9 cellular contexts compared by ENCODE assay signal in genomic region chr1:42777860-42778259, GRCh38. TPM values are rescaled to one million over a fixed set of nuclear protein-coding genes. Genes with fewer than 3 reads are reported as not detected.
DNase-seq lines count a peak whose midpoint lies in the region; ATAC-seq, FAIRE-seq and TF ChIP-seq lines count a peak whose summit lies in the region.
"Had no signal": no experiment of that assay in that cellular context is flagged by ENCODE, and none has a peak within 500 bp of the region (broad histone marks: within the 10 kb centered on the region; RNA-seq: fewer than 3 reads in every experiment).

No MANE protein-coding gene starts in this region.

- peak in 4 of 6 experiments; percentile 5 to 12 (median 7) for DNase-seq in stimulated activated naive CD4-positive, alpha-beta T cell (lab: John Stamatoyannopoulos, UW)
- DNase-seq in stimulated activated naive CD4-positive, alpha-beta T cell treated with Interleukin-2 at 50 U/mL for 16 hours (lab: John Stamatoyannopoulos, UW) = no peak
- DNase-seq in NCI-H2029 treated with DMSO at 0.1 percent for 48 hours (lab: John Stamatoyannopoulos, UW) (peak; percentile 15), glutamatergic neuron (peak; percentile 48), small intestine (peak; percentile 32)
- peak; percentile 36 for DNase-seq in activated CD4-positive, alpha-beta memory T cell treated with anti-CD3 and anti-CD28 coated beads, Interleukin-2, amount 10 ng/mL, durations not matched to agents 7 days and 5 days

- no peak overlapping the region for H3K4me3 Mint-ChIP-seq in activated CD4-positive, alpha-beta memory T cell treated with anti-CD3 and anti-CD28 coated beads, Interleukin-2, amount 10 ng/mL, durations not matched to agents 7 days and 5 days
- no peak overlapping the region for H3K4me3 Mint-ChIP-seq in glutamatergic neuron (ENCODE audit: unreplicated experiment)

- POLR2A ChIA-PET in activated CD4-positive, alpha-beta memory T cell treated with anti-CD3 and anti-CD28 coated beads, Interleukin-2, amount 10 ng/mL, durations not matched to agents 7 days and 5 days (lab: Charles Lee) = interaction anchor here (0.8 to 2.9 kb wide), 3 partner anchors 11 to 296 kb away, joined by 3 to 24 read pairs (median 4); partner anchors contain the start of genes C1orf50 and P3H1

- H3K4me1 ChIP-seq in small intestine (ENCODE audit: control insufficient read depth in 2 of 2, insufficient read depth in 1 of 2, low read depth in 1 of 2, low read length in 1 of 2) = no peaks in the 10 kb centered on the region

- no peak overlapping the region for H3K27ac Mint-ChIP-seq in activated CD4-positive, alpha-beta memory T cell treated with anti-CD3 and anti-CD28 coated beads, Interleukin-2, amount 10 ng/mL, durations not matched to agents 7 days and 5 days
- H3K27ac Mint-ChIP-seq in glutamatergic neuron (ENCODE audit: unreplicated experiment) = peak overlapping the region; percentile 21

- peak; percentile 72 for TF ChIP-seq CTCF in glutamatergic neuron (IDR thresholded peaks at IDR 0.05; ENCODE audit: partially characterized antibody, unreplicated experiment)

- H3K36me3 Mint-ChIP-seq in activated CD4-positive, alpha-beta memory T cell treated with anti-CD3 and anti-CD28 coated beads, Interleukin-2, amount 10 ng/mL, durations not matched to agents 7 days and 5 days (ENCODE audit: low read depth) = peaks cover 70% of the 10 kb centered on the region
- no peaks in the 10 kb centered on the region for H3K36me3 Mint-ChIP-seq in glutamatergic neuron (ENCODE audit: unreplicated experiment)

- CTCF ChIA-PET in activated CD4-positive, alpha-beta memory T cell treated with anti-CD3 and anti-CD28 coated beads, Interleukin-2, amount 10 ng/mL, durations not matched to agents 7 days and 5 days (lab: Charles Lee) = interaction anchor here (0.7 to 5.3 kb wide), 15 partner anchors 11 to 299 kb away, joined by 3 to 65 read pairs (median 4); partner anchors contain the start of genes C1orf50, ERMAP and P3H1

- peaks cover 37% of the 10 kb centered on the region for H3K4me1 Mint-ChIP-seq in activated CD4-positive, alpha-beta memory T cell treated with anti-CD3 and anti-CD28 coated beads, Interleukin-2, amount 10 ng/mL, durations not matched to agents 7 days and 5 days
- no peaks in the 10 kb centered on the region for H3K4me1 Mint-ChIP-seq in glutamatergic neuron (ENCODE audit: low read depth, unreplicated experiment)

- no peak for FAIRE-seq in small intestine (lab: Jason Lieb, UNC)
- FAIRE-seq: colon had no signal

- no peak overlapping the region for H3K27ac ChIP-seq in small intestine (ENCODE audit: low read depth in 1 of 2, low read length in 1 of 2)

- no peaks in the 10 kb centered on the region for H3K27me3 Mint-ChIP-seq in activated CD4-positive, alpha-beta memory T cell treated with anti-CD3 and anti-CD28 coated beads, Interleukin-2, amount 10 ng/mL, durations not matched to agents 7 days and 5 days
- peaks cover 1% of the 10 kb centered on the region for H3K27me3 Mint-ChIP-seq in glutamatergic neuron (ENCODE audit: unreplicated experiment)

- ATAC-seq in HG03520 (IDR thresholded peaks at IDR 0.05; ENCODE audit: unreplicated experiment) (no peak), HG03460 (IDR thresholded peaks at IDR 0.05; ENCODE audit: unreplicated experiment) (no peak)

- H3K36me3 ChIP-seq in small intestine (ENCODE audit: control insufficient read depth in 2 of 2, insufficient read depth in 2 of 2, low read length in 2 of 2) = peaks cover 4 to 13% of the 10 kb centered on the region in 2 donors

- H3K27me3 ChIP-seq in small intestine (ENCODE audit: control insufficient read depth in 2 of 2, insufficient read depth in 2 of 2, low read length in 2 of 2) = no peaks in the 10 kb centered on the region

- H3K9me3 Mint-ChIP-seq in activated CD4-positive, alpha-beta memory T cell treated with anti-CD3 and anti-CD28 coated beads, Interleukin-2, amount 10 ng/mL, durations not matched to agents 7 days and 5 days = no peaks in the 10 kb centered on the region
- no peaks in the 10 kb centered on the region for H3K9me3 Mint-ChIP-seq in glutamatergic neuron (ENCODE audit: unreplicated experiment)

- H3K9me3 ChIP-seq in small intestine (ENCODE audit: control insufficient read depth, low read depth) = no peaks in the 10 kb centered on the region

- H3K4me3 ChIP-seq in small intestine (ENCODE audit: low read depth in 1 of 2, low read length in 2 of 2) = no peak overlapping the region

RNA-seq across cellular contexts. Expression of gene TMEM269, which starts 6.9 kb away (rescaled TPM):
- total RNA-seq in activated CD4-positive, alpha-beta memory T cell treated with anti-CD3 and anti-CD28 coated beads, Interleukin-2, amount 10 ng/mL, durations not matched to agents 7 days and 5 days = not detected
- 0.32 TPM for total RNA-seq in glutamatergic neuron (ENCODE audit: unreplicated experiment)
- polyA plus RNA-seq in small intestine = under 1 TPM in 1 of 3 donors, not detected in 2; 0.03 TPM

RNA-seq across cellular contexts. Expression of gene C1orf50, which starts 10.8 kb away (rescaled TPM):
- 1 to 10 TPM; 7.1 to 7.2 TPM for total RNA-seq in activated CD4-positive, alpha-beta memory T cell treated with anti-CD3 and anti-CD28 coated beads, Interleukin-2, amount 10 ng/mL, durations not matched to agents 7 days and 5 days
- total RNA-seq in glutamatergic neuron (ENCODE audit: unreplicated experiment) = 21.6 TPM
- 1 to 10 TPM; 3.9 to 5.4 (median 4.6) TPM for polyA plus RNA-seq in small intestine

RNA-seq across cellular contexts. Expression of gene P3H1, which starts 11.0 kb away (rescaled TPM):
- total RNA-seq in activated CD4-positive, alpha-beta memory T cell treated with anti-CD3 and anti-CD28 coated beads, Interleukin-2, amount 10 ng/mL, durations not matched to agents 7 days and 5 days = 10 to 100 TPM; 40.1 to 43.3 TPM
- total RNA-seq in glutamatergic neuron (ENCODE audit: unreplicated experiment) = 86.0 TPM
- 10 to 100 TPM in 1 of 3 donors, 1 to 10 TPM in 2; 4.3 to 16.4 (median 6.5) TPM for polyA plus RNA-seq in small intestine

RNA-seq across cellular contexts. Expression of gene CLDN19, which starts 37.8 kb away (rescaled TPM):
- total RNA-seq in activated CD4-positive, alpha-beta memory T cell treated with anti-CD3 and anti-CD28 coated beads, Interleukin-2, amount 10 ng/mL, durations not matched to agents 7 days and 5 days = not detected
- not detected for total RNA-seq in glutamatergic neuron (ENCODE audit: unreplicated experiment)
- under 1 TPM in 1 of 3 donors, not detected in 2; 0.18 TPM for polyA plus RNA-seq in small intestine

RNA-seq across cellular contexts. Expression of gene ERMAP, which starts 39.1 kb away (rescaled TPM):
- total RNA-seq in activated CD4-positive, alpha-beta memory T cell treated with anti-CD3 and anti-CD28 coated beads, Interleukin-2, amount 10 ng/mL, durations not matched to agents 7 days and 5 days = 1 to 10 TPM; 5.0 to 5.9 TPM
- total RNA-seq in glutamatergic neuron (ENCODE audit: unreplicated experiment) = 4.9 TPM
- 1 to 10 TPM; 3.8 to 7.4 (median 6.3) TPM for polyA plus RNA-seq in small intestine
